8 cellular contexts compared by ENCODE assay signal in genomic region chr9:85522459-85523092, GRCh38.
DNase-seq lines count a peak whose midpoint lies in the region; ATAC-seq and TF ChIP-seq lines count a peak whose summit lies in the region.

No MANE protein-coding gene starts in this region.

- TF ChIP-seq CTCF in OCI-LY7 (conservative IDR thresholded peaks at IDR 0.05; ENCODE audit: low read length): no peak

- peaks cover 9% of the 10 kb centered on the region for H3K4me1 Mint-ChIP-seq in activated naive CD8-positive, alpha-beta T cell treated with anti-CD3 and anti-CD28 coated beads, Interleukin-2, amount 10 ng/mL, durations not matched to agents 7 days and 5 days

- in situ Hi-C loops in G401 (cut with HindIII; ENCODE audit: low sequenced_read_pairs): no loop called here

- DNase-seq in G401 (ENCODE audit: low spot score) (peak; percentile 47), MG63 (peak; percentile 19), left ventricle myocardium superior (peak; percentile 73), OCI-LY7 (ENCODE audit: low spot score) (no peak)
- DNase-seq in activated naive CD8-positive, alpha-beta T cell treated with anti-CD3 and anti-CD28 coated beads, Interleukin-2, amount 10 ng/mL, durations not matched to agents 7 days and 5 days: peak; percentile 55

- intact Hi-C loops in left ventricle myocardium superior (cut with micrococcal nuclease): no loop called here
- intact Hi-C loops in OCI-LY7 (cut with micrococcal nuclease; ENCODE audit: unreplicated experiment): no loop called here

- H3K36me3 Mint-ChIP-seq in activated naive CD8-positive, alpha-beta T cell treated with anti-CD3 and anti-CD28 coated beads, Interleukin-2, amount 10 ng/mL, durations not matched to agents 7 days and 5 days: no peaks in the 10 kb centered on the region

- no peaks in the 10 kb centered on the region for H3K27me3 ChIP-seq in MG63
- H3K27me3 ChIP-seq in rectal smooth muscle tissue (ENCODE audit: control insufficient read depth, insufficient read depth, low read length): no peaks in the 10 kb centered on the region

- H3K9me3 ChIP-seq in MG63 (no peaks in the 10 kb centered on the region), OCI-LY7 (ENCODE audit: low read length) (no peaks in the 10 kb centered on the region)

- no peak overlapping the region for H3K4me2 ChIP-seq in OCI-LY7 (ENCODE audit: low read length)

- peak overlapping the region; percentile 76 for H3K4me3 Mint-ChIP-seq in activated naive CD8-positive, alpha-beta T cell treated with anti-CD3 and anti-CD28 coated beads, Interleukin-2, amount 10 ng/mL, durations not matched to agents 7 days and 5 days

- H3K9ac ChIP-seq in rectal smooth muscle tissue (ENCODE audit: low read length): no peak overlapping the region

- H3K4me3 ChIP-seq in MG63 (no peak overlapping the region; the same call in 1 of the 2 replicates), rectal smooth muscle tissue (ENCODE audit: low read length) (peak overlapping the region; percentile 38), OCI-LY7 (ENCODE audit: low read depth, low read length, poor library complexity, severe bottlenecking) (no peak overlapping the region)

- no peak overlapping the region for H3K27ac Mint-ChIP-seq in activated naive CD8-positive, alpha-beta T cell treated with anti-CD3 and anti-CD28 coated beads, Interleukin-2, amount 10 ng/mL, durations not matched to agents 7 days and 5 days

- H3K4me1 ChIP-seq in rectal smooth muscle tissue (ENCODE audit: control insufficient read depth, insufficient read depth, low read length): no peaks in the 10 kb centered on the region
- H3K4me1 ChIP-seq in OCI-LY7 (ENCODE audit: insufficient read depth, low read length, poor library complexity, severe bottlenecking): no peaks in the 10 kb centered on the region

- H3K9me2 ChIP-seq in OCI-LY7 (ENCODE audit: insufficient read depth, low read length): no peaks in the 10 kb centered on the region

- H3K27me3 Mint-ChIP-seq in activated naive CD8-positive, alpha-beta T cell treated with anti-CD3 and anti-CD28 coated beads, Interleukin-2, amount 10 ng/mL, durations not matched to agents 7 days and 5 days: peaks cover 58% of the 10 kb centered on the region

- CTCF ChIA-PET in OCI-LY7 (lab: Charles Lee; ENCODE audit: unreplicated experiment): no interaction called here

- no peaks in the 10 kb centered on the region for H3K36me3 ChIP-seq in MG63
- no peaks in the 10 kb centered on the region for H3K36me3 ChIP-seq in rectal smooth muscle tissue (ENCODE audit: control insufficient read depth, insufficient read depth, low read length)
- no peaks in the 10 kb centered on the region for H3K36me3 ChIP-seq in OCI-LY7 (ENCODE audit: insufficient read depth, low read length)

- peak; percentile 71 for ATAC-seq in activated naive CD8-positive, alpha-beta T cell treated with anti-CD3 and anti-CD28 coated beads, Interleukin-2, amount 10 ng/mL, durations not matched to agents 7 days and 5 days (ENCODE audit: low read depth)
- ATAC-seq in left ventricle myocardium superior (peak; percentile 81), GM18517 (IDR thresholded peaks at IDR 0.05; ENCODE audit: unreplicated experiment) (no peak), HG03565 (IDR thresholded peaks at IDR 0.05; ENCODE audit: unreplicated experiment) (no peak)

- no peak overlapping the region for H3K27ac ChIP-seq in rectal smooth muscle tissue (ENCODE audit: low read depth, low read length)
- no peak overlapping the region for H3K27ac ChIP-seq in OCI-LY7 (ENCODE audit: low read depth, low read length, poor library complexity, severe bottlenecking)

- no peak overlapping the region for H2AFZ ChIP-seq in OCI-LY7 (ENCODE audit: low read length)

- H4K20me1 ChIP-seq in OCI-LY7 (ENCODE audit: insufficient read depth, low read length): no peaks in the 10 kb centered on the region

- POLR2A ChIA-PET in activated naive CD8-positive, alpha-beta T cell treated with anti-CD3 and anti-CD28 coated beads, Interleukin-2, amount 10 ng/mL, durations not matched to agents 7 days and 5 days (lab: Charles Lee): no interaction called here
- POLR2A ChIA-PET in OCI-LY7 (lab: Charles Lee): no interaction called here

- H3K9me3 Mint-ChIP-seq in activated naive CD8-positive, alpha-beta T cell treated with anti-CD3 and anti-CD28 coated beads, Interleukin-2, amount 10 ng/mL, durations not matched to agents 7 days and 5 days: no peaks in the 10 kb centered on the region

- no TSS peak for BruUV-seq in OCI-LY7 (replicated peaks; lab: Mats Ljungman, UMichigan)

- no peaks in the 10 kb centered on the region for H3K79me2 ChIP-seq in OCI-LY7 (ENCODE audit: insufficient read depth, low read depth, low read length)

Comparison
In these comparisons a context has a peak if more than half of its experiments do, and no peak if none do; other contexts are left out.
1. ATAC-seq: peak in activated naive CD8-positive, alpha-beta T cell treated with anti-CD3 and anti-CD28 coated beads, Interleukin-2, amount 10 ng/mL, durations not matched to agents 7 days and 5 days (single experiment) and left ventricle myocardium superior (single experiment); none in GM18517 (single experiment) and HG03565 (single experiment).